ENCODE assay signal across 1 cellular context in the genomic region with DNA sequence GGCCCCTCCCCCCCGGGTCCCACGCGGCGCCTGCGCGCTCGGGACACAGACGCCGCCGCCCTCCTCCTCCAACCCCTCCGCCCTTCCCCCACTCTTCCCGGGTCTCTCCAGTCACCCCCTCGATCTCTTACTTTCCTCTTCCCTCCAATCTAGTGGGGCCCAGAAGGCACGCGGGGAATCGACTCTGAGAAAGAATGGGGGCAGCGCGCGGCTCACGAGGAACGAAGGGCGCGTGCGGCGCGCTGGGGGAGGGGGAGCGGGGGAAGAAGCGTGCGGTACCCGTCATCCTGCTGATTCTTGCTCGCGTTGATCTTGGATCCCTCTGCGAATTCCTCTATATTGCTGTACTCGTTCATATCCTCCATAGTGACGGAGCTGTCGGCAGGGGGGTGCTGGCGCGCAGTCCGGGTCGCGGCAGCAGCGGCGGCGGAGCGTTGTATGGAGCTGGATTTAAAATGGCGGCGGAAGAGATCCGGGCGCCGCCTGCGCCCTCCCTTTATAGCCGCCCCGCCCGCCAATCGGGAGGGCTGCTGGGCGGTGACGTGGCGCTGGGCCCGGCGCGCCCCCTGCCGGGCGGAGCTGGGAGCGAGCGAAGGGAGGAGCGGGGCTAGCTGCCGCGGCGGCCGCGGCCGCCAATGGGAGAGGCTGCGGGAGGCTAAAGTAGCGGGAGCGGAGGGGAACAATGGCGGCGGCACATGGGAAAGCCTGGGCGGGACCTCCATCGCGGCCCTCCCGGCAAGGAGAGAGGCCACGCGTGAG.
TF ChIP-seq lines count a peak whose summit lies in the region.

No MANE protein-coding gene starts in this region.

TF ChIP-seq in HepG2, 621 proteins besides CTCF, POLR2A, EP300 and RAD21 (continued from another document and continues in another):
- TF ChIP-seq, protein P1, sequence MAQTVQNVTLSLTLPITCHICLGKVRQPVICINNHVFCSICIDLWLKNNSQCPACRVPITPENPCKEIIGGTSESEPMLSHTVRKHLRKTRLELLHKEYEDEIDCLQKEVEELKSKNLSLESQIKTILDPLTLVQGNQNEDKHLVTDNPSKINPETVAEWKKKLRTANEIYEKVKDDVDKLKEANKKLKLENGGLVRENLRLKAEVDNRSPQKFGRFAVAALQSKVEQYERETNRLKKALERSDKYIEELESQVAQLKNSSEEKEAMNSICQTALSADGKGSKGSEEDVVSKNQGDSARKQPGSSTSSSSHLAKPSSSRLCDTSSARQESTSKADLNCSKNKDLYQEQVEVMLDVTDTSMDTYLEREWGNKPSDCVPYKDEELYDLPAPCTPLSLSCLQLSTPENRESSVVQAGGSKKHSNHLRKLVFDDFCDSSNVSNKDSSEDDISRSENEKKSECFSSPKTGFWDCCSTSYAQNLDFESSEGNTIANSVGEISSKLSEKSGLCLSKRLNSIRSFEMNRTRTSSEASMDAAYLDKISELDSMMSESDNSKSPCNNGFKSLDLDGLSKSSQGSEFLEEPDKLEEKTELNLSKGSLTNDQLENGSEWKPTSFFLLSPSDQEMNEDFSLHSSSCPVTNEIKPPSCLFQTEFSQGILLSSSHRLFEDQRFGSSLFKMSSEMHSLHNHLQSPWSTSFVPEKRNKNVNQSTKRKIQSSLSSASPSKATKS (CRISPR knock-in tag; IDR thresholded peaks at IDR 0.05): peak; percentile 65; the same call in 1 of the 2 replicates
- TF ChIP-seq CEBPB (IDR thresholded peaks at IDR 0.05; ENCODE audit: borderline replicate concordance, low read depth, low read length) (no peak), SRY (CRISPR knock-in tag; IDR thresholded peaks at IDR 0.05) (no peak), MAFF (IDR thresholded peaks at IDR 0.05; ENCODE audit: low read depth, low read length) (no peak), GPN1 (CRISPR knock-in tag; IDR thresholded peaks at IDR 0.05; ENCODE audit: borderline replicate concordance) (no peak), SATB2 (CRISPR knock-in tag; IDR thresholded peaks at IDR 0.05) (no peak), TBX2 (CRISPR knock-in tag; IDR thresholded peaks at IDR 0.05; ENCODE audit: borderline replicate concordance) (no peak), ZNF549 (CRISPR knock-in tag; IDR thresholded peaks at IDR 0.05) (no peak), PCBP2 (optimal IDR thresholded peaks at IDR 0.05; ENCODE audit: low read depth, low read length, poor library complexity, severe bottlenecking) (no peak), NFRKB (IDR thresholded peaks at IDR 0.05) (peak; percentile 66; the same call in 1 of the 2 replicates), RNF2 (conservative IDR thresholded peaks at IDR 0.05; ENCODE audit: low read depth) (no peak), ZNF761 (CRISPR knock-in tag; conservative IDR thresholded peaks at IDR 0.05) (no peak), SIN3B (IDR thresholded peaks at IDR 0.05; ENCODE audit: low read length) (no peak), ZBTB8A (CRISPR knock-in tag; IDR thresholded peaks at IDR 0.05; ENCODE audit: borderline replicate concordance, low read depth) (no peak), HOXD1 (CRISPR knock-in tag; IDR thresholded peaks at IDR 0.05) (0 out of 2 replicates have a peak, but pooled peaks have one; percentile 6), NPAS2 (CRISPR knock-in tag; IDR thresholded peaks at IDR 0.05; ENCODE audit: borderline replicate concordance) (no peak), TBL1XR1 (IDR thresholded peaks at IDR 0.05; ENCODE audit: borderline replicate concordance, low read length, partially characterized antibody) (no peak), POLR2AphosphoS5 (IDR thresholded peaks at IDR 0.05; ENCODE audit: low read depth, low read length) (peak; percentile 97), YEATS4 (CRISPR knock-in tag; IDR thresholded peaks at IDR 0.05; ENCODE audit: borderline replicate concordance) (peak; percentile 95; the same call in 1 of the 2 replicates), ZBTB3 (CRISPR knock-in tag; IDR thresholded peaks at IDR 0.05; ENCODE audit: borderline replicate concordance, low read depth) (no peak), ZFY (CRISPR knock-in tag; IDR thresholded peaks at IDR 0.05) (no peak), CREM (IDR thresholded peaks at IDR 0.05) (peak; percentile 57), CREM (CRISPR knock-in tag; IDR thresholded peaks at IDR 0.05) (no peak), ZNF747 (CRISPR knock-in tag; IDR thresholded peaks at IDR 0.05; ENCODE audit: borderline replicate concordance) (0 out of 2 replicates have a peak, but pooled peaks have one; percentile 49), ZNF230 (CRISPR knock-in tag; IDR thresholded peaks at IDR 0.05) (no peak), CENPT (CRISPR knock-in tag; IDR thresholded peaks at IDR 0.05; ENCODE audit: low read depth) (no peak), HOXA3 (CRISPR knock-in tag; IDR thresholded peaks at IDR 0.05) (peak; percentile 97)
- TF ChIP-seq, protein P2, sequence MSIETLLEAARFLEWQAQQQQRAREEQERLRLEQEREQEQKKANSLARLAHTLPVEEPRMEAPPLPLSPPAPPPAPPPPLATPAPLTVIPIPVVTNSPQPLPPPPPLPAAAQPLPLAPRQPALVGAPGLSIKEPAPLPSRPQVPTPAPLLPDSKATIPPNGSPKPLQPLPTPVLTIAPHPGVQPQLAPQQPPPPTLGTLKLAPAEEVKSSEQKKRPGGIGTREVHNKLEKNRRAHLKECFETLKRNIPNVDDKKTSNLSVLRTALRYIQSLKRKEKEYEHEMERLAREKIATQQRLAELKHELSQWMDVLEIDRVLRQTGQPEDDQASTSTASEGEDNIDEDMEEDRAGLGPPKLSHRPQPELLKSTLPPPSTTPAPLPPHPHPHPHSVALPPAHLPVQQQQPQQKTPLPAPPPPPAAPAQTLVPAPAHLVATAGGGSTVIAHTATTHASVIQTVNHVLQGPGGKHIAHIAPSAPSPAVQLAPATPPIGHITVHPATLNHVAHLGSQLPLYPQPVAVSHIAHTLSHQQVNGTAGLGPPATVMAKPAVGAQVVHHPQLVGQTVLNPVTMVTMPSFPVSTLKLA (IDR thresholded peaks at IDR 0.05): 0 out of 2 replicates have a peak, but pooled peaks have one; percentile 30
- TF ChIP-seq, protein P3, sequence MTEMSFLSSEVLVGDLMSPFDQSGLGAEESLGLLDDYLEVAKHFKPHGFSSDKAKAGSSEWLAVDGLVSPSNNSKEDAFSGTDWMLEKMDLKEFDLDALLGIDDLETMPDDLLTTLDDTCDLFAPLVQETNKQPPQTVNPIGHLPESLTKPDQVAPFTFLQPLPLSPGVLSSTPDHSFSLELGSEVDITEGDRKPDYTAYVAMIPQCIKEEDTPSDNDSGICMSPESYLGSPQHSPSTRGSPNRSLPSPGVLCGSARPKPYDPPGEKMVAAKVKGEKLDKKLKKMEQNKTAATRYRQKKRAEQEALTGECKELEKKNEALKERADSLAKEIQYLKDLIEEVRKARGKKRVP (CRISPR knock-in tag; IDR thresholded peaks at IDR 0.05): 0 out of 4 replicates have a peak, but pooled peaks of 1 of the 2 experiments have one; percentile 43
- TF ChIP-seq, protein P4, sequence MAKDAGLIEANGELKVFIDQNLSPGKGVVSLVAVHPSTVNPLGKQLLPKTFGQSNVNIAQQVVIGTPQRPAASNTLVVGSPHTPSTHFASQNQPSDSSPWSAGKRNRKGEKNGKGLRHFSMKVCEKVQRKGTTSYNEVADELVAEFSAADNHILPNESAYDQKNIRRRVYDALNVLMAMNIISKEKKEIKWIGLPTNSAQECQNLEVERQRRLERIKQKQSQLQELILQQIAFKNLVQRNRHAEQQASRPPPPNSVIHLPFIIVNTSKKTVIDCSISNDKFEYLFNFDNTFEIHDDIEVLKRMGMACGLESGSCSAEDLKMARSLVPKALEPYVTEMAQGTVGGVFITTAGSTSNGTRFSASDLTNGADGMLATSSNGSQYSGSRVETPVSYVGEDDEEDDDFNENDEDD (CRISPR knock-in tag; IDR thresholded peaks at IDR 0.05; ENCODE audit: borderline replicate concordance): no peak; the same call in 1 of the 2 replicates
- TF ChIP-seq, protein P5, sequence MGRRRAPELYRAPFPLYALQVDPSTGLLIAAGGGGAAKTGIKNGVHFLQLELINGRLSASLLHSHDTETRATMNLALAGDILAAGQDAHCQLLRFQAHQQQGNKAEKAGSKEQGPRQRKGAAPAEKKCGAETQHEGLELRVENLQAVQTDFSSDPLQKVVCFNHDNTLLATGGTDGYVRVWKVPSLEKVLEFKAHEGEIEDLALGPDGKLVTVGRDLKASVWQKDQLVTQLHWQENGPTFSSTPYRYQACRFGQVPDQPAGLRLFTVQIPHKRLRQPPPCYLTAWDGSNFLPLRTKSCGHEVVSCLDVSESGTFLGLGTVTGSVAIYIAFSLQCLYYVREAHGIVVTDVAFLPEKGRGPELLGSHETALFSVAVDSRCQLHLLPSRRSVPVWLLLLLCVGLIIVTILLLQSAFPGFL (CRISPR knock-in tag; IDR thresholded peaks at IDR 0.05): no peak
- TF ChIP-seq, protein P6, sequence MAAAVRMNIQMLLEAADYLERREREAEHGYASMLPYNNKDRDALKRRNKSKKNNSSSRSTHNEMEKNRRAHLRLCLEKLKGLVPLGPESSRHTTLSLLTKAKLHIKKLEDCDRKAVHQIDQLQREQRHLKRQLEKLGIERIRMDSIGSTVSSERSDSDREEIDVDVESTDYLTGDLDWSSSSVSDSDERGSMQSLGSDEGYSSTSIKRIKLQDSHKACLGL (CRISPR knock-in tag; IDR thresholded peaks at IDR 0.05): peak; percentile 12; the same call in 1 of the 2 replicates
- TF ChIP-seq, protein P7, sequence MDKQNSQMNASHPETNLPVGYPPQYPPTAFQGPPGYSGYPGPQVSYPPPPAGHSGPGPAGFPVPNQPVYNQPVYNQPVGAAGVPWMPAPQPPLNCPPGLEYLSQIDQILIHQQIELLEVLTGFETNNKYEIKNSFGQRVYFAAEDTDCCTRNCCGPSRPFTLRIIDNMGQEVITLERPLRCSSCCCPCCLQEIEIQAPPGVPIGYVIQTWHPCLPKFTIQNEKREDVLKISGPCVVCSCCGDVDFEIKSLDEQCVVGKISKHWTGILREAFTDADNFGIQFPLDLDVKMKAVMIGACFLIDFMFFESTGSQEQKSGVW (CRISPR knock-in tag; IDR thresholded peaks at IDR 0.05; ENCODE audit: borderline replicate concordance): no peak
- TF ChIP-seq, protein P8, sequence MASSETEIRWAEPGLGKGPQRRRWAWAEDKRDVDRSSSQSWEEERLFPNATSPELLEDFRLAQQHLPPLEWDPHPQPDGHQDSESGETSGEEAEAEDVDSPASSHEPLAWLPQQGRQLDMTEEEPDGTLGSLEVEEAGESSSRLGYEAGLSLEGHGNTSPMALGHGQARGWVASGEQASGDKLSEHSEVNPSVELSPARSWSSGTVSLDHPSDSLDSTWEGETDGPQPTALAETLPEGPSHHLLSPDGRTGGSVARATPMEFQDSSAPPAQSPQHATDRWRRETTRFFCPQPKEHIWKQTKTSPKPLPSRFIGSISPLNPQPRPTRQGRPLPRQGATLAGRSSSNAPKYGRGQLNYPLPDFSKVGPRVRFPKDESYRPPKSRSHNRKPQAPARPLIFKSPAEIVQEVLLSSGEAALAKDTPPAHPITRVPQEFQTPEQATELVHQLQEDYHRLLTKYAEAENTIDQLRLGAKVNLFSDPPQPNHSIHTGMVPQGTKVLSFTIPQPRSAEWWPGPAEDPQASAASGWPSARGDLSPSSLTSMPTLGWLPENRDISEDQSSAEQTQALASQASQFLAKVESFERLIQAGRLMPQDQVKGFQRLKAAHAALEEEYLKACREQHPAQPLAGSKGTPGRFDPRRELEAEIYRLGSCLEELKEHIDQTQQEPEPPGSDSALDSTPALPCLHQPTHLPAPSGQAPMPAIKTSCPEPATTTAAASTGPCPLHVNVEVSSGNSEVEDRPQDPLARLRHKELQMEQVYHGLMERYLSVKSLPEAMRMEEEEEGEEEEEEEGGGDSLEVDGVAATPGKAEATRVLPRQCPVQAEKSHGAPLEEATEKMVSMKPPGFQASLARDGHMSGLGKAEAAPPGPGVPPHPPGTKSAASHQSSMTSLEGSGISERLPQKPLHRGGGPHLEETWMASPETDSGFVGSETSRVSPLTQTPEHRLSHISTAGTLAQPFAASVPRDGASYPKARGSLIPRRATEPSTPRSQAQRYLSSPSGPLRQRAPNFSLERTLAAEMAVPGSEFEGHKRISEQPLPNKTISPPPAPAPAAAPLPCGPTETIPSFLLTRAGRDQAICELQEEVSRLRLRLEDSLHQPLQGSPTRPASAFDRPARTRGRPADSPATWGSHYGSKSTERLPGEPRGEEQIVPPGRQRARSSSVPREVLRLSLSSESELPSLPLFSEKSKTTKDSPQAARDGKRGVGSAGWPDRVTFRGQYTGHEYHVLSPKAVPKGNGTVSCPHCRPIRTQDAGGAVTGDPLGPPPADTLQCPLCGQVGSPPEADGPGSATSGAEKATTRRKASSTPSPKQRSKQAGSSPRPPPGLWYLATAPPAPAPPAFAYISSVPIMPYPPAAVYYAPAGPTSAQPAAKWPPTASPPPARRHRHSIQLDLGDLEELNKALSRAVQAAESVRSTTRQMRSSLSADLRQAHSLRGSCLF (CRISPR knock-in tag; IDR thresholded peaks at IDR 0.05; ENCODE audit: borderline replicate concordance): no peak
- TF ChIP-seq, protein P9, sequence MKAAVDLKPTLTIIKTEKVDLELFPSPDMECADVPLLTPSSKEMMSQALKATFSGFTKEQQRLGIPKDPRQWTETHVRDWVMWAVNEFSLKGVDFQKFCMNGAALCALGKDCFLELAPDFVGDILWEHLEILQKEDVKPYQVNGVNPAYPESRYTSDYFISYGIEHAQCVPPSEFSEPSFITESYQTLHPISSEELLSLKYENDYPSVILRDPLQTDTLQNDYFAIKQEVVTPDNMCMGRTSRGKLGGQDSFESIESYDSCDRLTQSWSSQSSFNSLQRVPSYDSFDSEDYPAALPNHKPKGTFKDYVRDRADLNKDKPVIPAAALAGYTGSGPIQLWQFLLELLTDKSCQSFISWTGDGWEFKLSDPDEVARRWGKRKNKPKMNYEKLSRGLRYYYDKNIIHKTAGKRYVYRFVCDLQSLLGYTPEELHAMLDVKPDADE (CRISPR knock-in tag; IDR thresholded peaks at IDR 0.05): no peak
- TF ChIP-seq, protein P10, sequence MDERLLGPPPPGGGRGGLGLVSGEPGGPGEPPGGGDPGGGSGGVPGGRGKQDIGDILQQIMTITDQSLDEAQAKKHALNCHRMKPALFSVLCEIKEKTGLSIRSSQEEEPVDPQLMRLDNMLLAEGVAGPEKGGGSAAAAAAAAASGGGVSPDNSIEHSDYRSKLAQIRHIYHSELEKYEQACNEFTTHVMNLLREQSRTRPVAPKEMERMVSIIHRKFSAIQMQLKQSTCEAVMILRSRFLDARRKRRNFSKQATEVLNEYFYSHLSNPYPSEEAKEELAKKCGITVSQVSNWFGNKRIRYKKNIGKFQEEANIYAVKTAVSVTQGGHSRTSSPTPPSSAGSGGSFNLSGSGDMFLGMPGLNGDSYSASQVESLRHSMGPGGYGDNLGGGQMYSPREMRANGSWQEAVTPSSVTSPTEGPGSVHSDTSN (CRISPR knock-in tag; IDR thresholded peaks at IDR 0.05): no peak
- TF ChIP-seq, protein P11, sequence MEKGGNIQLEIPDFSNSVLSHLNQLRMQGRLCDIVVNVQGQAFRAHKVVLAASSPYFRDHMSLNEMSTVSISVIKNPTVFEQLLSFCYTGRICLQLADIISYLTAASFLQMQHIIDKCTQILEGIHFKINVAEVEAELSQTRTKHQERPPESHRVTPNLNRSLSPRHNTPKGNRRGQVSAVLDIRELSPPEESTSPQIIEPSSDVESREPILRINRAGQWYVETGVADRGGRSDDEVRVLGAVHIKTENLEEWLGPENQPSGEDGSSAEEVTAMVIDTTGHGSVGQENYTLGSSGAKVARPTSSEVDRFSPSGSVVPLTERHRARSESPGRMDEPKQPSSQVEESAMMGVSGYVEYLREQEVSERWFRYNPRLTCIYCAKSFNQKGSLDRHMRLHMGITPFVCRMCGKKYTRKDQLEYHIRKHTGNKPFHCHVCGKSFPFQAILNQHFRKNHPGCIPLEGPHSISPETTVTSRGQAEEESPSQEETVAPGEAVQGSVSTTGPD (CRISPR knock-in tag; IDR thresholded peaks at IDR 0.05): 0 out of 2 replicates have a peak, but pooled peaks have one; percentile 11
- TF ChIP-seq, protein P12, sequence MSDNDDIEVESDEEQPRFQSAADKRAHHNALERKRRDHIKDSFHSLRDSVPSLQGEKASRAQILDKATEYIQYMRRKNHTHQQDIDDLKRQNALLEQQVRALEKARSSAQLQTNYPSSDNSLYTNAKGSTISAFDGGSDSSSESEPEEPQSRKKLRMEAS (IDR thresholded peaks at IDR 0.05): peak; percentile 74
